Comparison of ENCODE assay signal across 2 cellular contexts in genomic region chr3:149362361-149362760, GRCh38.
TF ChIP-seq lines count a peak whose summit lies in the region.

No MANE protein-coding gene starts in this region.

TF ChIP-seq in A549, 52 proteins besides CTCF, POLR2A, EP300 and RAD21:
- no peak for TF ChIP-seq CBX2 (IDR thresholded peaks at IDR 0.05; ENCODE audit: borderline replicate concordance, low read depth)
- no peak for TF ChIP-seq CEBPB (IDR thresholded peaks at IDR 0.05)
- TF ChIP-seq ELK1 (IDR thresholded peaks at IDR 0.05; ENCODE audit: low read depth, low read length) = no peak
- no peak for TF ChIP-seq EHF (CRISPR knock-in tag; IDR thresholded peaks at IDR 0.05)

TF ChIP-seq in IMR-90, 13 proteins besides CTCF, POLR2A, EP300 and RAD21:
- no peak for TF ChIP-seq MXI1 (IDR thresholded peaks at IDR 0.05; ENCODE audit: borderline replicate concordance, low read depth, low read length)
